30 cellular contexts compared by ENCODE assay signal in the genomic region with DNA sequence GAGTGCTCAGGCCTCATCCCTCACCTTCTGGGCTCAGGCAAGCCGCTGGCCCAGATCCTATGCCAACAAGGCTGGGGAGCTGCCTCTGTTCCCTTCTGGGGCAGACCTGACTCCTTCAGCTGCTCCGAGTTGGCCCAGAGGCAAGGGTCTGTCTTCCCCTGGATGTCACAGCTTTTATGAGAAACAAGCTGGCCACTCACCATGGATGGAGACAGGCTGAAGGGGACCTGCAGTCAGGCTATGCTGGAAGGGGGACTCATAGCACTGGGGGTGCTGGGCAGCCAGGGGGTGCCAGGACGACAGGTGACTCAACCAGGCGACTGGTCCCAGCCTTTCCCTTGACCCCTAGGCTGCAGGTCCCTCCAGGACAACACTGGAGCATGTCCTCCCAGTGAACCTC. TPM values are rescaled to one million over a fixed set of nuclear protein-coding genes. Genes with fewer than 3 reads are reported as not detected.
"Had no signal": no experiment of that assay in that cellular context is flagged by ENCODE, and none has a peak within 500 bp of the region (broad histone marks: within the 10 kb centered on the region; RNA-seq: fewer than 3 reads in every experiment).

No MANE protein-coding gene starts in this region.

- H3K4me1 ChIP-seq: SJSA1 had no signal

- H3K9ac ChIP-seq: KMS-11 had no signal

- H3K4me3 ChIP-seq: PC-9, SJSA1 had no signal

- H3K27ac ChIP-seq: KMS-11, PC-9, RWPE1, SJSA1 had no signal

- H3K9me3 ChIP-seq: SJSA1 had no signal

- DNase-seq: Karpas-422, MM.1S, MV-4-11, NCI-H1092, NCI-H1105, NCI-H1417 treated with DMSO at 0.1 percent for 48 hours, NCI-H1436 treated with DMSO at 0.1 percent for 48 hours, NCI-H1694 treated with DMSO at 0.1 percent for 48 hours, NCI-H187 treated with DMSO at 0.1 percent for 48 hours, NCI-H2029, NCI-H2171 treated with DMSO at 0.1 percent for 48 hours, NCI-H2227 treated with DMSO at 0.1 percent for 48 hours, NCI-H446, NCI-H510A treated with DMSO at 0.1 percent for 48 hours, NCI-H524 treated with DMSO at 0.1 percent for 48 hours, NCI-H526 treated with DMSO at 0.1 percent for 48 hours, NCI-H774, PC-9, Right ventricle myocardium superior, SHP77 treated with DMSO at 0.1 percent for 48 hours, SW 1271 had no signal

- ATAC-seq: Panc1 had no signal

- H3K36me3 ChIP-seq: SJSA1 had no signal

- H2AFZ ChIP-seq: PC-9 had no signal

- H3K27me3 ChIP-seq: SJSA1 had no signal

- H3K4me2 ChIP-seq: KMS-11, PC-9 had no signal

RNA-seq across cellular contexts. Expression of a gene that starts 52.4 kb away (rescaled TPM):
- total RNA-seq: LHCN-M2, MCF 10A, NCI-H460, OCI-LY7, PC-9, RPMI7951 had no signal
